Comparison of ENCODE assay signal across 11 cellular contexts in the genomic region with DNA sequence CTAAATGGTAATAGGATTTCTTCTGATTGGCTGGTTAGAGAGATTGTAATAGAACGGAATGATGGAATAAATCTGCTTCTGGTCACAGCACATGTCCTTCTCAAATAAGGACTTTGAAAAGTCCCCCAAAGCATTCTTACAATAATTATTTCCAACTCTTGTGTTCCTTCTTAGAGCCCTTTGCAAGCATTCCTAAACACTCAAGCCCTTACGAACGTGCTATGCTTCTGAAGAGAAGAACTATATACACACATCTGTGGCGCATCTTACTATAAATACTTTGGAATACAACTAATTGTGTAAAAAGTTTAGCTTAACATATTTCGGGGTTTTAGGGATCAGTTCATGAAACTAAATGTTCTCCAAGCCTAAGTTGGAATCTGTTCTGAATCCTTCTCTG. TPM values are rescaled to one million over a fixed set of nuclear protein-coding genes. Genes with fewer than 3 reads are reported as not detected.
A peak's percentile ranks its signal among the peaks of the same experiment; 100 is the strongest.
DNase-seq lines count a peak whose midpoint lies in the region; ATAC-seq, FAIRE-seq and TF ChIP-seq lines count a peak whose summit lies in the region.
"Had no signal": no experiment of that assay in that cellular context is flagged by ENCODE, and none has a peak within 500 bp of the region (broad histone marks: within the 10 kb centered on the region; RNA-seq: fewer than 3 reads in every experiment).

No MANE protein-coding gene starts in this region.

- intact Hi-C loops in HepG2 (cut with micrococcal nuclease; ENCODE audit: unreplicated experiment) = no loop called here
- intact Hi-C loops in dorsolateral prefrontal cortex (cut with DNase I) = no loop called here

- H3K27me3 ChIP-seq in liver (ENCODE audit: control insufficient read depth in 4 of 4, insufficient read depth in 4 of 4, low read length in 3 of 4) (no peaks in the 10 kb centered on the region), HepG2 (ENCODE audit: control insufficient read depth in 1 of 2, insufficient read depth in 2 of 2, low read length in 2 of 2) (no peaks in the 10 kb centered on the region), dorsolateral prefrontal cortex (no peaks in the 10 kb centered on the region), neural progenitor cell (no peaks in the 10 kb centered on the region)

- FAIRE-seq in HepG2 (lab: Jason Lieb, UNC) = no peak

- in situ Hi-C loops in HepG2 (cut with HindIII; ENCODE audit: extremely low pct_ligation_motif_present, low pct_unique_long_range_greater_than_20kb) = no loop called here

- H3K27ac ChIP-seq in liver (ENCODE audit: low read depth in 1 of 2, low read length in 2 of 2) = peak overlapping the region; percentile 28 to 73
- no peak overlapping the region for H3K27ac ChIP-seq in HepG2 (ENCODE audit: extremely low read length, insufficient read depth, low read length)
- H3K27ac ChIP-seq in dorsolateral prefrontal cortex = peak overlapping the region in 52 of 59 donors; percentile 3 to 83 (median 56)
- H3K27ac ChIP-seq in neural progenitor cell = no peak overlapping the region

- H4K20me1 ChIP-seq in HepG2 (ENCODE audit: insufficient read depth, low read length) = 0 out of 2 replicates have a peak, but pooled peaks cover 9% of the 10 kb centered on the region
- H4K20me1 ChIP-seq in neural progenitor cell (ENCODE audit: low read depth) = peaks cover 73% of the 10 kb centered on the region

- no peaks in the 10 kb centered on the region for H3K27me3 Mint-ChIP-seq in neural progenitor cell (ENCODE audit: insufficient read depth, low read depth)

- CTCF ChIA-PET in HepG2 (lab: Yijun Ruan, JAX; ENCODE audit: low intra/inter-chr PET ratio, low total read pairs) = no interaction called here

- peak overlapping the region; percentile 44 for H3K27ac Mint-ChIP-seq in neural progenitor cell

- ATAC-seq in HepG2 = no peak
- no peak for ATAC-seq in HG03025 (IDR thresholded peaks at IDR 0.05; ENCODE audit: low FRiP score, unreplicated experiment)
- ATAC-seq: activated T-cell treated with anti-CD3 and anti-CD28 coated beads, Interleukin-2, amount 50 U/mL, for 72 hours had no signal

- DNase-seq in HepG2 (ENCODE audit: low spot score) (no peak), dorsolateral prefrontal cortex (no peak), neural progenitor cell (ENCODE audit: low spot score) (no peak), SW 1271 (lab: John Stamatoyannopoulos, UW) (no peak), NCI-H2029 (lab: John Stamatoyannopoulos, UW) (no peak), HK-2 (ENCODE audit: unreplicated experiment) (no peak)
- DNase-seq: activated T-cell treated with anti-CD3 and anti-CD28 coated beads, Interleukin-2, amount 50 U/mL, for 72 hours; NCI-H774; T-helper 9 cell had no signal

- peaks cover 6% of the 10 kb centered on the region for H3F3A ChIP-seq in neural progenitor cell (ENCODE audit: low read depth)

- no peak overlapping the region for H3K4me2 ChIP-seq in HepG2 (ENCODE audit: low read depth, low read length)
- no peak overlapping the region for H3K4me2 ChIP-seq in neural progenitor cell

- H3K4me3 ChIP-seq in liver (ENCODE audit: low read depth in 1 of 3, low read length in 3 of 3) = no peak overlapping the region
- no peak overlapping the region for H3K4me3 ChIP-seq in HepG2 (replicated peaks in 1 of 3; ENCODE audit: insufficient read depth in 1 of 3, low read depth in 2 of 3, low read length in 3 of 3)
- no peak overlapping the region for H3K4me3 ChIP-seq in dorsolateral prefrontal cortex
- no peak overlapping the region for H3K4me3 ChIP-seq in neural progenitor cell

- peaks cover 12% of the 10 kb centered on the region for H3K4me1 Mint-ChIP-seq in neural progenitor cell

- no peak for TF ChIP-seq RAD21 in liver (IDR thresholded peaks at IDR 0.05)
- TF ChIP-seq RAD21 in HepG2 (CRISPR knock-in tag; IDR thresholded peaks at IDR 0.05) = no peak

- no peak for TF ChIP-seq POLR2A in HepG2 (IDR thresholded peaks at IDR 0.05; ENCODE audit: insufficient read depth in 1 of 2, low read depth in 2 of 2, low read length in 2 of 2)

- no TSS peak for BruUV-seq in HepG2 (replicated peaks; lab: Mats Ljungman, UMichigan)

- peaks cover 7% of the 10 kb centered on the region for H3K36me3 Mint-ChIP-seq in neural progenitor cell

- POLR2A ChIA-PET in HepG2 (lab: Yijun Ruan, JAX) = no interaction called here

- H2AFZ ChIP-seq in HepG2 (ENCODE audit: low read length) (no peak overlapping the region), neural progenitor cell (replicated peaks) (no peak overlapping the region)

- no peaks in the 10 kb centered on the region for H3K9me3 Mint-ChIP-seq in neural progenitor cell
- H3K9me3 Mint-ChIP-seq: activated T-cell treated with anti-CD3 and anti-CD28 coated beads, Interleukin-2, amount 50 U/mL, for 72 hours had no signal

- TF ChIP-seq CTCF in liver (IDR thresholded peaks at IDR 0.05; ENCODE audit: low read depth, low read length, missing input control) = no peak
- TF ChIP-seq CTCF in HepG2 (CRISPR knock-in tag; IDR thresholded peaks at IDR 0.05) = no peak
- no peak for TF ChIP-seq CTCF in dorsolateral prefrontal cortex (IDR thresholded peaks at IDR 0.05 in 54 of 56, conservative IDR thresholded peaks at IDR 0.05 in 2 of 56; ENCODE audit: low read depth in 1 of 56, partially characterized antibody in 56 of 56)
- no peak for TF ChIP-seq CTCF in neural progenitor cell (IDR thresholded peaks at IDR 0.05)

- 83% methylated on average over 5 of the region's 5 CpGs for WGBS in liver
- WGBS in HepG2 (ENCODE audit: low lambda C conversion rate) = 98% methylated on average over 5 of the region's 5 CpGs

- H3K79me2 ChIP-seq in HepG2 (ENCODE audit: insufficient read depth, low read length) = peaks cover 80% of the 10 kb centered on the region
- peaks cover 100% of the 10 kb centered on the region for H3K79me2 ChIP-seq in neural progenitor cell (ENCODE audit: low read depth)

- TF ChIP-seq EP300 in HepG2 (IDR thresholded peaks at IDR 0.05; ENCODE audit: low read depth in 2 of 2, low read length in 2 of 2) (no peak), HepG2 (CRISPR knock-in tag; IDR thresholded peaks at IDR 0.05; ENCODE audit: borderline replicate concordance) (no peak)

- H3K4me3 Mint-ChIP-seq in neural progenitor cell = no peak overlapping the region
- H3K4me3 Mint-ChIP-seq: activated T-cell treated with anti-CD3 and anti-CD28 coated beads, Interleukin-2, amount 50 U/mL, for 72 hours had no signal

- H3K9me3 ChIP-seq in liver (ENCODE audit: control insufficient read depth in 4 of 4, low read length in 3 of 4) = no peaks in the 10 kb centered on the region
- no peaks in the 10 kb centered on the region for H3K9me3 ChIP-seq in HepG2 (ENCODE audit: low read length)
- no peaks in the 10 kb centered on the region for H3K9me3 ChIP-seq in neural progenitor cell (ENCODE audit: low read depth)

- H3K9ac ChIP-seq in liver (ENCODE audit: low read depth in 1 of 2, low read length in 2 of 2) = no peak overlapping the region
- no peak overlapping the region for H3K9ac ChIP-seq in HepG2 (ENCODE audit: insufficient read depth, low read depth, low read length)
- H3K9ac ChIP-seq in neural progenitor cell = no peak overlapping the region

- H3K4me1 ChIP-seq in liver (ENCODE audit: control insufficient read depth in 4 of 4, insufficient read depth in 4 of 4, low read length in 3 of 4) = peaks cover 9 to 46% (median 28%) of the 10 kb centered on the region in 4 donors
- peaks cover 50% of the 10 kb centered on the region for H3K4me1 ChIP-seq in HepG2 (ENCODE audit: insufficient read depth, low read length)
- H3K4me1 ChIP-seq in neural progenitor cell = no peaks in the 10 kb centered on the region

- H3K36me3 ChIP-seq in liver (ENCODE audit: control insufficient read depth in 4 of 4, insufficient read depth in 3 of 4, low read depth in 1 of 4, low read length in 3 of 4) = no peaks in the 10 kb centered on the region
- no peaks in the 10 kb centered on the region; a peak in 3 of 5 replicates for H3K36me3 ChIP-seq in HepG2 (replicated peaks in 1 of 2; ENCODE audit: control insufficient read depth in 1 of 2, insufficient read depth in 2 of 2, low read length in 2 of 2)
- no peaks in the 10 kb centered on the region for H3K36me3 ChIP-seq in neural progenitor cell

TF ChIP-seq in HepG2, 621 proteins besides CTCF, POLR2A, EP300 and RAD21 (continues in another document):
- TF ChIP-seq, protein P1, sequence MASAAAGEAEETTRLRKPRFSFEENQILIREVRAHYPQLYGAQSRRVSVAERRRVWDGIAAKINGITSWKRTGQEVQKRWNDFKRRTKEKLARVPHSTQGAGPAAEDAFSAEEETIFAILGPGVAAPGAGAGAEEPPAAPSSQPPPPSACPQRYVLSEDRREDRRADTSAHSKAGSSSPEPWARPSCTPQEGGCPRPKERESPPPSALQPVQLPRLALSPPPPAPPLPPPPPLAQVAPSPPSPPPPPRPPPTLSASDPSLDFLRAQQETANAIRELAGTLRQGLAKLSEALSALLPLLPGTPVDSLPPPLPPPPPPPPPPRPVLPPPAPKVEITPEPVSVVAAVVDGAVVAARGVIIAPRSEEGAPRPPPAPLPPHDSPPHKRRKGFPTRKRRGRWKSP (CRISPR knock-in tag; IDR thresholded peaks at IDR 0.05) = no peak

RNA-seq across cellular contexts. Expression of a gene that starts 25.6 kb away (rescaled TPM):
- 10 to 100 TPM; 36.1 to 40.7 TPM for total RNA-seq in liver
- 10 to 100 TPM; 15.0 to 20.6 TPM for polyA plus RNA-seq in liver
- 77.4 and 120 TPM in 2 replicates for total RNA-seq in HepG2 (2016; rRNA removed; fragmentation: Illumina TruSeq; extraction: Trizol)
- 5.2 and 5.7 TPM in 2 replicates for total RNA-seq in HepG2 (2016; cell fraction: cytosol; rRNA removed; fragmentation: Illumina TruSeq; extraction: Trizol; ENCODE audit: low read depth)
- total RNA-seq in HepG2 (2016; cell fraction: insoluble cytoplasmic fraction; rRNA removed; fragmentation: Illumina TruSeq; extraction: Trizol) = 79.6 and 107 TPM in 2 replicates
- total RNA-seq in HepG2 (2016; cell fraction: membrane; rRNA removed; fragmentation: Illumina TruSeq; extraction: Trizol) = 27.3 and 32.5 TPM in 2 replicates
- total RNA-seq in HepG2 (2016; cell fraction: nucleus; rRNA removed; fragmentation: Illumina TruSeq; extraction: Trizol) = 53.7 and 61.5 TPM in 2 replicates
- polyA plus RNA-seq in HepG2 (2011; rRNA removed) = 19.9 and 23.3 TPM in 2 replicates
- polyA plus RNA-seq in HepG2 (2011; cell fraction: cytosol; rRNA removed) = 15.6 and 24.0 TPM in 2 replicates
- 8.0 and 12.1 TPM in 2 replicates for polyA plus RNA-seq in HepG2 (2011; cell fraction: nucleus; rRNA removed)
- 51.1 and 58.9 TPM in 2 replicates for polyA plus RNA-seq in HepG2 (2012)
- polyA plus RNA-seq in HepG2 (2016; cell fraction: cytosol; fragmentation: Illumina TruSeq; extraction: Trizol; ENCODE audit: low read depth) = 5.0 and 5.8 TPM in 2 replicates
- 122 and 132 TPM in 2 replicates for polyA plus RNA-seq in HepG2 (2016; cell fraction: insoluble cytoplasmic fraction; fragmentation: Illumina TruSeq; extraction: Trizol; ENCODE audit: low read depth)
- 19.2 and 20.4 TPM in 2 replicates for polyA plus RNA-seq in HepG2 (2016; cell fraction: membrane; fragmentation: Illumina TruSeq; extraction: Trizol; ENCODE audit: low read depth)
- polyA plus RNA-seq in HepG2 (2016; cell fraction: nucleus; fragmentation: Illumina TruSeq; extraction: Trizol; ENCODE audit: insufficient read depth, low read depth) = 62.7 and 67.7 TPM in 2 replicates
- polyA minus RNA-seq in HepG2 (2011; rRNA and poly(A)+ RNA removed; ENCODE audit: low replicate concordance) = 11.1 and 23.5 TPM in 2 replicates
- 41.9 and 45.3 TPM in 2 replicates for polyA minus RNA-seq in HepG2 (2011; cell fraction: cytosol; rRNA and poly(A)+ RNA removed)
- 31.5 and 33.2 TPM in 2 replicates for polyA minus RNA-seq in HepG2 (2011; cell fraction: nucleus; rRNA and poly(A)+ RNA removed)
- total RNA-seq in dorsolateral prefrontal cortex = 100 to 1,000 TPM in 39 of 120 experiments, 10 to 100 TPM in 81; 39.8 to 251 (median 85.5) TPM
- total RNA-seq in neural progenitor cell (ENCODE audit: low replicate concordance) = 185 and 263 TPM in 2 replicates

Comparison
In these comparisons a context has a peak if more than half of its experiments do, and no peak if none do; other contexts are left out.
1. H3K27ac ChIP-seq: peak in liver (2 of 2) and dorsolateral prefrontal cortex (52 of 59); none in HepG2 (single experiment) and neural progenitor cell (single experiment).